22 cellular contexts compared by ENCODE assay signal in the genomic region with DNA sequence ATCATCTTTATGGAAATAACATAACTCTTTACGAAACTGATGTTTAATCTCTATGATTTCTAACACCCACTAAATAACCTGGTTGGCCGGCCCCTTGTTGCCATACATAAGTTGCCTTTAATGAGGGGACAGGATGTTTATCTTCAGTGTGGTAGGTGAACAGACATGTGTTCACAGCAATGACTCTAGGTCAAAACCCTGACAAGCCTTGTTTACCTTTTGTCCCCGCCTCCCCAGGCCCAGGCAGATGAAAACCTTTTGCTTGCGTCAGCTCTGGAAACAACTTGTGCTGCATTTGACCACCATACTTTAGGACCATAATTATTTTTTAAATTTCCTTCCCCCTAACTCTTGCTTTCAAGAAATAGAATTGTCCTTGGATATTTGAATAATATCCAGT. TPM values are rescaled to one million over a fixed set of nuclear protein-coding genes. Genes with fewer than 3 reads are reported as not detected.
"Had no signal": no experiment of that assay in that cellular context is flagged by ENCODE, and none has a peak within 500 bp of the region (broad histone marks: within the 10 kb centered on the region; RNA-seq: fewer than 3 reads in every experiment).

No MANE protein-coding gene starts in this region.

- H3K27me3 ChIP-seq: gastrocnemius medialis, heart right ventricle, spleen, stomach had no signal

- DNase-seq: effector memory CD4-positive, alpha-beta T cell; gastrocnemius medialis; heart right ventricle; immature natural killer cell; left ventricle myocardium superior; mesenchymal stem cell; midbrain; spleen; stimulated activated CD4-positive, alpha-beta T cell treated with anti-CD3 and anti-CD28 coated beads, Interleukin-2, amount 100 ng/mL, for 24 hours; stimulated activated naive CD4-positive, alpha-beta T cell; stomach; substantia nigra had no signal

- H3K4me3 ChIP-seq: esophagus muscularis mucosa, gastrocnemius medialis, heart right ventricle, lung, prostate gland, spleen, stomach, thoracic aorta had no signal

- ATAC-seq: gastrocnemius medialis; heart right ventricle; left ventricle myocardium superior; natural killer cell treated with Interleukin-12 subunit alpha and Interleukin-12 subunit beta and Interleukin-15 and Interleukin-18, amount 100 ng/mL, for 72 hours; sciatic nerve had no signal

- H3K4me1 ChIP-seq: esophagus muscularis mucosa, gastrocnemius medialis, heart right ventricle, parathyroid adenoma, spleen, stomach had no signal

- H3K9me3 ChIP-seq: esophagus muscularis mucosa, gastrocnemius medialis, heart right ventricle, prostate gland, spleen, stomach, thoracic aorta had no signal

- H3K36me3 ChIP-seq: esophagus muscularis mucosa, gastrocnemius medialis, heart right ventricle, prostate gland, spleen, stomach, thoracic aorta had no signal

- H3K27ac ChIP-seq: esophagus muscularis mucosa, gastrocnemius medialis, heart right ventricle, parathyroid adenoma, prostate gland, spleen, stomach, thoracic aorta had no signal

RNA-seq across cellular contexts. Expression of a gene that starts 2.9 kb away (rescaled TPM):
- total RNA-seq: esophagus muscularis mucosa; fibroblast of villous mesenchyme; gastrocnemius medialis; heart right ventricle; left ventricle myocardium superior; lung; natural killer cell treated with Interleukin-12 subunit alpha and Interleukin-12 subunit beta and Interleukin-15 and Interleukin-18, amount 100 ng/mL, for 72 hours; renal cortical epithelial cell; sciatic nerve; skeletal muscle tissue; spleen; thoracic aorta had no signal

RNA-seq across cellular contexts. Expression of a gene that starts 55.7 kb away (rescaled TPM):
- total RNA-seq: esophagus muscularis mucosa; fibroblast of villous mesenchyme; gastrocnemius medialis; lung; natural killer cell treated with Interleukin-12 subunit alpha and Interleukin-12 subunit beta and Interleukin-15 and Interleukin-18, amount 100 ng/mL, for 72 hours; renal cortical epithelial cell; skeletal muscle tissue; spleen had no signal
